33 cellular contexts compared by ENCODE assay signal in the genomic region with DNA sequence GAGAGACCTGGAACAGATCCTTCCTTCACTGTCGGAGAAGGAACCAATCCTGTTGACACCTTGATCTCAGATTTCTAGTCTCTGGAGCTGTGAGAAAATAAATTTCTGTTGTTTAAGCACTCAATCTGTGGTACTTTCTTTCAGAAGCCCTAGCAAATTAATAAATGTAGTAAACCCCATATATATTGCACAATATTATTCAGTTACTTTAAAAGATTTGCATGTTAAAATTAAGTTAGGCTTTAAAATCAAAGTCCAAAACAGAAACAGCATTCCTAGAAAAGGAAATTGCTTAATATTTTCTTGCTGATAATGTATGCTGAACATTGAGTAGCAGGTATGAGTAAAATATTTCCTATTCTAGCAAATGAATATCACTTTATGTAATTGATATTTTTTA.
"Had no signal": no experiment of that assay in that cellular context is flagged by ENCODE, and none has a peak within 500 bp of the region (broad histone marks: within the 10 kb centered on the region; RNA-seq: fewer than 3 reads in every experiment).

No MANE protein-coding gene starts in this region.

- H3K27me3 ChIP-seq: adrenal gland, body of pancreas, brain microvascular endothelial cell, breast epithelium had no signal

- ATAC-seq: activated CD8-positive, alpha-beta T cell treated with anti-CD3 and anti-CD28 coated beads for 36 hours; activated naive CD4-positive, alpha-beta T cell treated with anti-CD3 and anti-CD28 coated beads, Interleukin-2, amount 50 U/mL, for 72 hours; activated T-cell treated with anti-CD3 and anti-CD28 coated beads, Interleukin-2, amount 50 U/mL, for 4 hours; activated T-cell treated with anti-CD3 and anti-CD28 coated beads, Interleukin-2, amount 50 U/mL, for 72 hours; activated T-helper 17 cell treated with anti-CD3 and anti-CD28 coated beads, Interleukin-2, amount 50 U/mL, for 72 hours; body of pancreas had no signal

- H3K27ac ChIP-seq: adrenal gland, body of pancreas, brain microvascular endothelial cell, breast epithelium, VCaP had no signal

- H3K4me3 ChIP-seq: adrenal gland, body of pancreas, breast epithelium had no signal

- H3K36me3 ChIP-seq: adrenal gland, brain microvascular endothelial cell, breast epithelium had no signal

- DNase-seq: activated B cell treated with CpG ODN at 0.5 μM for 24 hours; activated CD4-positive, alpha-beta memory T cell treated with anti-CD3 and anti-CD28 coated beads for 36 hours; activated CD4-positive, alpha-beta T cell treated with anti-CD3 and anti-CD28 coated beads for 4 hours; activated CD4-positive, alpha-beta T cell treated with anti-CD3 and anti-CD28 coated beads, Interleukin-2, amount 10 ng/mL, durations not matched to agents 24 days and 14 days; activated CD4-positive, alpha-beta T cell treated with anti-CD3 and anti-CD28 coated beads, Interleukin-2, amount 50 U/mL, for 1 hour; activated CD4-positive, alpha-beta T cell treated with anti-CD3 and anti-CD28 coated beads, Interleukin-2, amount 50 U/mL, for 4 hours; activated CD4-positive, CD25-positive, alpha-beta regulatory T cell treated with anti-CD3 and anti-CD28 coated beads, Interleukin-2, amount 50 U/mL, for 72 hours; activated CD8-positive, alpha-beta memory T cell treated with anti-CD3 and anti-CD28 coated beads, Interleukin-2, amount 50 U/mL, for 4 hours; activated CD8-positive, alpha-beta T cell treated with anti-CD3 and anti-CD28 coated beads for 36 hours; activated effector memory CD4-positive, alpha-beta T cell treated with anti-CD3 and anti-CD28 coated beads, Interleukin-2, amount 50 U/mL, for 16 hours; activated gamma-delta T cell treated with Interleukin-2 at 50 U/mL for 16 hours; activated naive CD4-positive, alpha-beta T cell; activated naive CD4-positive, alpha-beta T cell treated with anti-CD3 and anti-CD28 coated beads for 36 hours; activated naive CD4-positive, alpha-beta T cell treated with anti-CD3 and anti-CD28 coated beads, Interleukin-2, amount 50 U/mL, for 16 hours; activated naive CD8-positive, alpha-beta T cell treated with anti-CD3 and anti-CD28 coated beads for 36 hours; activated T-cell treated with anti-CD3 and anti-CD28 coated beads for 4 hours; activated T-cell treated with anti-CD3 and anti-CD28 coated beads, Interleukin-2, amount 50 U/mL, for 1 hour; activated T-cell treated with anti-CD3 and anti-CD28 coated beads, Interleukin-2, amount 50 U/mL, for 4 hours; activated T-cell treated with anti-CD3 and anti-CD28 coated beads, Interleukin-2, amount 50 U/mL, for 72 hours; adrenal gland; amniotic stem cell; aorta; body of pancreas; brain microvascular endothelial cell; cerebellar nuclear complex; T-helper 1 cell; T-helper 2 cell; T-helper 9 cell had no signal

- FAIRE-seq: astrocyte had no signal

- H3K9me3 ChIP-seq: adrenal gland, body of pancreas, breast epithelium had no signal

- H3K4me1 ChIP-seq: adrenal gland, body of pancreas, breast epithelium had no signal
